ENCODE assay signal across 1 cellular context in the genomic region with DNA sequence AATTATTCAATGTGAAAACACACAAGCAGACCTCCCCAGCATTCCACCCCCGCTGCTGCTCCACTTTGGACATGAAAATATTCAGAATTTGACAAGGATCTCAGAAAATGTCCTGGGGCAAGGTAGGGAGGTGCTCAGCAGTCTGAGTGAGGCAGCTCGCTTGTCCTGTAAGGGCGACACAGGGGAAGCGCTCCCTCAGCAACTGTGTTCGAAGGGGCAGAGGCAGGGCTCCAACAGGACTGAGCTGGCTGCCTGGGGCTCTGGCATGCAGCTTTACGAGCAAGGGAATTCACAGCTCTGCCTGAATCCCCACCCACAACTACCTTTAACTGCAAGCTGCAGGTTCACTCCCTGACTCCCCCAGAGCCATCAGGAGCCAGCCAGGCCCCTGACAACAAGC.
TF ChIP-seq lines count a peak whose summit lies in the region.

No MANE protein-coding gene starts in this region.

TF ChIP-seq in HepG2, 621 proteins besides CTCF, POLR2A, EP300 and RAD21:
- TF ChIP-seq, protein P1, sequence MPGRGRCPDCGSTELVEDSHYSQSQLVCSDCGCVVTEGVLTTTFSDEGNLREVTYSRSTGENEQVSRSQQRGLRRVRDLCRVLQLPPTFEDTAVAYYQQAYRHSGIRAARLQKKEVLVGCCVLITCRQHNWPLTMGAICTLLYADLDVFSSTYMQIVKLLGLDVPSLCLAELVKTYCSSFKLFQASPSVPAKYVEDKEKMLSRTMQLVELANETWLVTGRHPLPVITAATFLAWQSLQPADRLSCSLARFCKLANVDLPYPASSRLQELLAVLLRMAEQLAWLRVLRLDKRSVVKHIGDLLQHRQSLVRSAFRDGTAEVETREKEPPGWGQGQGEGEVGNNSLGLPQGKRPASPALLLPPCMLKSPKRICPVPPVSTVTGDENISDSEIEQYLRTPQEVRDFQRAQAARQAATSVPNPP (CRISPR knock-in tag; IDR thresholded peaks at IDR 0.05): no peak
- TF ChIP-seq EHMT2 (IDR thresholded peaks at IDR 0.05; ENCODE audit: borderline replicate concordance, low read depth, low read length) (no peak), RBM39 (IDR thresholded peaks at IDR 0.05; ENCODE audit: low read depth, low read length, poor library complexity, severe bottlenecking) (no peak), ZNF777 (CRISPR knock-in tag; IDR thresholded peaks at IDR 0.05) (no peak), NRL (CRISPR knock-in tag; IDR thresholded peaks at IDR 0.05; ENCODE audit: borderline replicate concordance) (no peak), XBP1 (CRISPR knock-in tag; IDR thresholded peaks at IDR 0.05) (no peak), HNRNPH1 (optimal IDR thresholded peaks at IDR 0.05; ENCODE audit: low read depth, low read length) (no peak), NFKB2 (CRISPR knock-in tag; IDR thresholded peaks at IDR 0.05; ENCODE audit: borderline replicate concordance) (no peak), ZNF331 (CRISPR knock-in tag; IDR thresholded peaks at IDR 0.05) (no peak), HOXA5 (CRISPR knock-in tag; IDR thresholded peaks at IDR 0.05) (no peak), BCL6 (CRISPR knock-in tag; IDR thresholded peaks at IDR 0.05) (no peak), NFIC (IDR thresholded peaks at IDR 0.05; ENCODE audit: low read length) (no peak)
- TF ChIP-seq, protein P2, sequence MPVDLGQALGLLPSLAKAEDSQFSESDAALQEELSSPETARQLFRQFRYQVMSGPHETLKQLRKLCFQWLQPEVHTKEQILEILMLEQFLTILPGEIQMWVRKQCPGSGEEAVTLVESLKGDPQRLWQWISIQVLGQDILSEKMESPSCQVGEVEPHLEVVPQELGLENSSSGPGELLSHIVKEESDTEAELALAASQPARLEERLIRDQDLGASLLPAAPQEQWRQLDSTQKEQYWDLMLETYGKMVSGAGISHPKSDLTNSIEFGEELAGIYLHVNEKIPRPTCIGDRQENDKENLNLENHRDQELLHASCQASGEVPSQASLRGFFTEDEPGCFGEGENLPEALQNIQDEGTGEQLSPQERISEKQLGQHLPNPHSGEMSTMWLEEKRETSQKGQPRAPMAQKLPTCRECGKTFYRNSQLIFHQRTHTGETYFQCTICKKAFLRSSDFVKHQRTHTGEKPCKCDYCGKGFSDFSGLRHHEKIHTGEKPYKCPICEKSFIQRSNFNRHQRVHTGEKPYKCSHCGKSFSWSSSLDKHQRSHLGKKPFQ (CRISPR knock-in tag; IDR thresholded peaks at IDR 0.05; ENCODE audit: insufficient replicate concordance): no peak
